Comparison of ENCODE assay signal across 8 cellular contexts in the genomic region with DNA sequence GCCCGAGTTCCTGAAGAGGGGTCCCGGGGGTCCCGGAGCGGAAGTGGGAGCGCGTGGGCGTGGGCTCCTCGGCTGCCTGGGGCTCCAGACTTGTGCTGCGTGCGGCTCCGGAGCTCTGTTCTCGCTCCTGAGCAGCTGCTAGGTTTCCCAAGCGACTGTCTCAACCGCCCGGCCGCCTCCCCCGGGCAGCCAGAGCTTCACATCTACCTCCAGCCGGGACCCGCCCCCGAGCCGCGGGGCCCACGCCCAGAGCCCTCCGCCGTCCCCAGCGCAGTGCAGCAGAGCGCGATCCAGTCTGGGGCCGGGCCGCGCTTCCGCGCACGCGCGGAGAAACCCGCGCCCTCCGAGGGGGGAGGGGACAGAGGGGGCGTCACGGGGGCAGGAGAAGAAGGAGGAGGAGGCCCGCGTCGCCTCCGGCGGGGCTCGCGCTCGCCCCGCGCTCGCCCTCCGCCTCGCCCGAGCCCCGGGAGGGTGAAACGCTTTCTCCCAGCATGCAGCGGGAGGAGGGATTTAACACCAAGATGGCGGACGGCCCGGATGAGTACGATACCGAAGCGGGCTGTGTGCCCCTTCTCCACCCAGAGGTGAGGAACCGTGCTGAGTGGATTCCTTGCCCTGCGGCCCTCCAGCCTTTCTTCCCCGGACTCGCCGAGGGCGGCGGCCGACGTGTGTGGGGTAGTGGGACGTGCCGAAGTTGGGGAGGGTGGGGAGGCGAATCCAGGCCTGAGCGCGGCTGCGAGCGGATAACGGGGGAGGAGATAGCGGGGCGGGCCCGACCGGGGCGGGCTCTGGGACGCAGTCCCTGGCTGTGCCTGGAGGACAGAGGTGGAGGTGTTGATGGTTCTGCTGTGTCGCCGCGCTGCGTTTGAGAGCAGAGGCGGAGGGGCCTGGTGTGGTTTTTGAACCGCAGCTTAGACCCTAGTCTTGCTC. TPM values are rescaled to one million over a fixed set of nuclear protein-coding genes. Genes with fewer than 3 reads are reported as not detected.
DNase-seq lines count a peak whose midpoint lies in the region; ATAC-seq and TF ChIP-seq lines count a peak whose summit lies in the region.

A gene with protein sequence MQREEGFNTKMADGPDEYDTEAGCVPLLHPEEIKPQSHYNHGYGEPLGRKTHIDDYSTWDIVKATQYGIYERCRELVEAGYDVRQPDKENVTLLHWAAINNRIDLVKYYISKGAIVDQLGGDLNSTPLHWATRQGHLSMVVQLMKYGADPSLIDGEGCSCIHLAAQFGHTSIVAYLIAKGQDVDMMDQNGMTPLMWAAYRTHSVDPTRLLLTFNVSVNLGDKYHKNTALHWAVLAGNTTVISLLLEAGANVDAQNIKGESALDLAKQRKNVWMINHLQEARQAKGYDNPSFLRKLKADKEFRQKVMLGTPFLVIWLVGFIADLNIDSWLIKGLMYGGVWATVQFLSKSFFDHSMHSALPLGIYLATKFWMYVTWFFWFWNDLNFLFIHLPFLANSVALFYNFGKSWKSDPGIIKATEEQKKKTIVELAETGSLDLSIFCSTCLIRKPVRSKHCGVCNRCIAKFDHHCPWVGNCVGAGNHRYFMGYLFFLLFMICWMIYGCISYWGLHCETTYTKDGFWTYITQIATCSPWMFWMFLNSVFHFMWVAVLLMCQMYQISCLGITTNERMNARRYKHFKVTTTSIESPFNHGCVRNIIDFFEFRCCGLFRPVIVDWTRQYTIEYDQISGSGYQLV (plus strand): TSS at position 370 of the 930 bp plus-strand sequence. CDS start 122 bp downstream, at position 492.

- H3K36me3 ChIP-seq in skeletal muscle tissue (ENCODE audit: control insufficient read depth in 3 of 3, insufficient read depth in 3 of 3, low read length in 3 of 3), result no peaks in the 10 kb centered on the region

- H3K4me3 ChIP-seq in iPS-18c (ENCODE audit: insufficient read depth, low read depth, low read length) (peak within 1 kb of the TSS; percentile 85), skeletal muscle tissue (ENCODE audit: low read length in 3 of 3) (peak within 1 kb of the TSS; percentile 93 to 99 (median 97))

- H3K4me1 ChIP-seq in skeletal muscle tissue (ENCODE audit: control insufficient read depth in 3 of 3, insufficient read depth in 3 of 3, low read length in 3 of 3), result peaks cover 12 to 28% (median 16%) of the 10 kb centered on the region in 3 donors

- no peak for TF ChIP-seq CTCF in VCaP (conservative IDR thresholded peaks at IDR 0.05)

- peak within 1 kb of the TSS; percentile 96 to 98 (median 98) for H3K9ac ChIP-seq in skeletal muscle tissue (ENCODE audit: low read depth in 1 of 3, low read length in 3 of 3)

- no peaks in the 10 kb centered on the region for H3K27me3 ChIP-seq in skeletal muscle tissue (ENCODE audit: control insufficient read depth in 3 of 3, insufficient read depth in 3 of 3, low read length in 3 of 3)

- no peaks in the 10 kb centered on the region for H3K9me3 ChIP-seq in iPS-18c (ENCODE audit: control insufficient read depth, insufficient read depth, low read length)
- H3K9me3 ChIP-seq in skeletal muscle tissue (ENCODE audit: control insufficient read depth in 3 of 3, low read length in 3 of 3), result no peaks in the 10 kb centered on the region

- DNase-seq in ACHN (peak; percentile 98), NCI-H2196 treated with DMSO at 0.1 percent for 48 hours (lab: John Stamatoyannopoulos, UW; ENCODE audit: unreplicated experiment) (peak; percentile 98), T47D (ENCODE audit: low read depth in 1 of 2, low spot score in 1 of 2) (peak; percentile 82 to 97)

- H3K27ac ChIP-seq in VCaP (peak within 1 kb of the TSS; percentile 98), skeletal muscle tissue (ENCODE audit: low read depth, low read length) (peak within 1 kb of the TSS; percentile 98)

- ATAC-seq in GM18873 (IDR thresholded peaks at IDR 0.05; ENCODE audit: low FRiP score, unreplicated experiment) (peak; percentile 84), HG03139 (IDR thresholded peaks at IDR 0.05; ENCODE audit: unreplicated experiment) (peak; percentile 93)

- in situ Hi-C loops in ACHN (cut with HindIII; ENCODE audit: low pct_ligation_motif_present, low pct_unique_long_range_greater_than_20kb, low sequenced_read_pairs) (no loop called here), T47D (cut with HindIII; ENCODE audit: low pct_unique_long_range_greater_than_20kb, low sequenced_read_pairs) (no loop called here)

RNA-seq across cellular contexts. Expression of the gene that starts here (rescaled TPM):
- total RNA-seq in skeletal muscle tissue, result 123 TPM

Comparison
In these comparisons a context has a peak if more than half of its experiments do, and no peak if none do; other contexts are left out.
1. Peak in every context shown above with its lines: DNase-seq, ATAC-seq, H3K4me3 ChIP-seq and H3K27ac ChIP-seq.